In genomic region chr16:82585675-82586074, GRCh38 we compare ENCODE assay signal across 20 cellular contexts. TPM values are rescaled to one million over a fixed set of nuclear protein-coding genes. Genes with fewer than 3 reads are reported as not detected.
DNase-seq lines count a peak whose midpoint lies in the region; ATAC-seq, FAIRE-seq and TF ChIP-seq lines count a peak whose summit lies in the region.
"Had no signal": no experiment of that assay in that cellular context is flagged by ENCODE, and none has a peak within 500 bp of the region (broad histone marks: within the 10 kb centered on the region; RNA-seq: fewer than 3 reads in every experiment).

No MANE protein-coding gene starts in this region.

- dilution Hi-C loops in keratinocyte (cut with MboI; ENCODE audit: extremely low pct_ligation_motif_present, low sequenced_read_pairs): no loop called here

- H3K4me2 ChIP-seq in astrocyte (ENCODE audit: low read length) (peak overlapping the region; percentile 52), keratinocyte (ENCODE audit: control insufficient read depth, extremely low read depth, insufficient read depth, low read depth, low read length) (no peak overlapping the region), smooth muscle cell (peak overlapping the region; percentile 32)

- peaks cover 10% of the 10 kb centered on the region for H3K27me3 Mint-ChIP-seq in astrocyte (ENCODE audit: low read depth, unreplicated experiment)
- H3K27me3 Mint-ChIP-seq: activated naive CD8-positive, alpha-beta T cell treated with anti-CD3 and anti-CD28 coated beads for 36 hours had no signal

- H3K4me3 ChIP-seq in astrocyte (ENCODE audit: insufficient read depth, low read depth, low read length): no peak overlapping the region
- H3K4me3 ChIP-seq in keratinocyte (ENCODE audit: control insufficient read depth in 2 of 3, extremely low read depth in 1 of 3, insufficient read depth in 2 of 3, low read depth in 1 of 3, low read length in 3 of 3): no peak overlapping the region
- H3K4me3 ChIP-seq in smooth muscle cell: no peak overlapping the region
- H3K4me3 ChIP-seq: cardiac muscle cell, K562, thyroid gland had no signal

- no peaks in the 10 kb centered on the region for H3K36me3 Mint-ChIP-seq in astrocyte (ENCODE audit: low read depth, unreplicated experiment)
- H3K36me3 Mint-ChIP-seq: activated naive CD8-positive, alpha-beta T cell treated with anti-CD3 and anti-CD28 coated beads for 36 hours had no signal

- H3K36me3 ChIP-seq in astrocyte (ENCODE audit: insufficient read depth, low read length) (no peaks in the 10 kb centered on the region), keratinocyte (ENCODE audit: control insufficient read depth in 2 of 2, extremely low read depth in 1 of 2, insufficient read depth in 2 of 2, low read length in 2 of 2) (no peaks in the 10 kb centered on the region), smooth muscle cell (ENCODE audit: low read depth) (no peaks in the 10 kb centered on the region)
- H3K36me3 ChIP-seq: BE2C, cardiac muscle cell, neutrophil, thyroid gland had no signal

- H3K27ac Mint-ChIP-seq in astrocyte (ENCODE audit: unreplicated experiment): peak overlapping the region; percentile 0
- H3K27ac Mint-ChIP-seq: activated naive CD8-positive, alpha-beta T cell treated with anti-CD3 and anti-CD28 coated beads for 36 hours had no signal

- no peaks in the 10 kb centered on the region for H3K27me3 ChIP-seq in astrocyte (ENCODE audit: insufficient read depth, low read length)
- H3K27me3 ChIP-seq in keratinocyte (ENCODE audit: control insufficient read depth, extremely low read depth, insufficient read depth, low read length): no peaks in the 10 kb centered on the region
- H3K27me3 ChIP-seq in smooth muscle cell (ENCODE audit: low read depth): peaks cover 4% of the 10 kb centered on the region
- H3K27me3 ChIP-seq: BE2C, cardiac muscle cell, neutrophil, thyroid gland had no signal

- WGBS in smooth muscle cell (ENCODE audit: low lambda C conversion rate): 26% methylated on average over 6 of the region's 6 CpGs

- peaks cover 4% of the 10 kb centered on the region for H3F3A ChIP-seq in smooth muscle cell (ENCODE audit: low read depth)

- FAIRE-seq in astrocyte (lab: Jason Lieb, UNC): peak; percentile 67
- FAIRE-seq in keratinocyte (lab: Jason Lieb, UNC): peak; percentile 5
- FAIRE-seq: K562 had no signal

- H2AFZ ChIP-seq in astrocyte (ENCODE audit: low read depth, low read length) (no peak overlapping the region), keratinocyte (ENCODE audit: control insufficient read depth, low read length) (no peak overlapping the region), smooth muscle cell (ENCODE audit: low read depth) (no peak overlapping the region)

- H3K79me2 ChIP-seq in astrocyte (ENCODE audit: insufficient read depth, low read length): no peaks in the 10 kb centered on the region
- H3K79me2 ChIP-seq in keratinocyte (ENCODE audit: control insufficient read depth, insufficient read depth, low read length): no peaks in the 10 kb centered on the region
- H3K79me2 ChIP-seq in smooth muscle cell (ENCODE audit: low read depth): no peaks in the 10 kb centered on the region

- H3K27ac ChIP-seq in astrocyte (ENCODE audit: low read depth, low read length): peak overlapping the region; percentile 80
- no peak overlapping the region for H3K27ac ChIP-seq in keratinocyte (ENCODE audit: control insufficient read depth, insufficient read depth, low read length)
- H3K27ac ChIP-seq in smooth muscle cell (ENCODE audit: low read depth): peak overlapping the region; percentile 36
- H3K27ac ChIP-seq: cardiac muscle cell, HL-60, neutrophil, thyroid gland had no signal

- H3K9me3 ChIP-seq in astrocyte (ENCODE audit: insufficient read depth, low read depth, low read length) (no peaks in the 10 kb centered on the region), keratinocyte (ENCODE audit: control insufficient read depth, low read depth, low read length) (no peaks in the 10 kb centered on the region), smooth muscle cell (replicated peaks; ENCODE audit: low read depth) (no peaks in the 10 kb centered on the region)
- H3K9me3 ChIP-seq: BE2C, neutrophil, thyroid gland had no signal

- no peaks in the 10 kb centered on the region for H3K9me3 Mint-ChIP-seq in astrocyte (ENCODE audit: unreplicated experiment)
- H3K9me3 Mint-ChIP-seq: activated naive CD8-positive, alpha-beta T cell treated with anti-CD3 and anti-CD28 coated beads for 36 hours had no signal

- no peaks in the 10 kb centered on the region for H3K9me1 ChIP-seq in keratinocyte (ENCODE audit: control insufficient read depth, extremely low read depth, insufficient read depth, low read length)

- DNase-seq in HCEC 1CT: peak; percentile 41
- peak; percentile 91 for DNase-seq in astrocyte (ENCODE audit: low read depth)
- no peak for DNase-seq in keratinocyte (ENCODE audit: low read depth, low spot score)
- no peak for DNase-seq in smooth muscle cell (lab: John Stamatoyannopoulos, UW; ENCODE audit: unreplicated experiment)
- no peak for DNase-seq in NCI-H446 treated with DMSO at 0.1 percent for 48 hours (lab: John Stamatoyannopoulos, UW)
- DNase-seq in NCI-H2227 (lab: John Stamatoyannopoulos, UW; ENCODE audit: unreplicated experiment): no peak
- DNase-seq: activated CD4-positive, alpha-beta T cell treated with anti-CD3 and anti-CD28 coated beads for 1 hour; activated naive CD8-positive, alpha-beta T cell treated with anti-CD3 and anti-CD28 coated beads for 36 hours; BE2C; MV-4-11; NCI-H187 treated with DMSO at 0.1 percent for 48 hours; right cardiac atrium; stimulated activated naive CD4-positive, alpha-beta T cell treated with Interleukin-2 at 50 U/mL for 16 hours; T1000; thyroid gland had no signal

- H3K9ac ChIP-seq in astrocyte (ENCODE audit: low read length) (peak overlapping the region; percentile 19), keratinocyte (ENCODE audit: control insufficient read depth, extremely low read depth, insufficient read depth, low read length) (no peak overlapping the region), smooth muscle cell (ENCODE audit: low read depth) (peak overlapping the region; percentile 35)

- H3K4me3 Mint-ChIP-seq in astrocyte (ENCODE audit: unreplicated experiment): no peak overlapping the region
- H3K4me3 Mint-ChIP-seq: activated naive CD8-positive, alpha-beta T cell treated with anti-CD3 and anti-CD28 coated beads for 36 hours had no signal

- H3K4me1 Mint-ChIP-seq in astrocyte (ENCODE audit: low read depth, unreplicated experiment): peaks cover 13% of the 10 kb centered on the region
- H3K4me1 Mint-ChIP-seq: activated naive CD8-positive, alpha-beta T cell treated with anti-CD3 and anti-CD28 coated beads for 36 hours had no signal

- no peak for ATAC-seq in HG02642 (IDR thresholded peaks at IDR 0.05; ENCODE audit: poor library complexity, unreplicated experiment)
- ATAC-seq: K562, right cardiac atrium had no signal

- H4K20me1 ChIP-seq in astrocyte (ENCODE audit: insufficient read depth, low read length) (no peaks in the 10 kb centered on the region), keratinocyte (ENCODE audit: control insufficient read depth, extremely low read depth, insufficient read depth, low read length) (no peaks in the 10 kb centered on the region), smooth muscle cell (ENCODE audit: low read depth) (no peaks in the 10 kb centered on the region)

- TF ChIP-seq CTCF in astrocyte (IDR thresholded peaks at IDR 0.05; ENCODE audit: insufficient read depth, low read depth, low read length) (no peak), keratinocyte (optimal IDR thresholded peaks at IDR 0.05 in 1 of 3, IDR thresholded peaks at IDR 0.05 in 1 of 3, conservative IDR thresholded peaks at IDR 0.05 in 1 of 3; ENCODE audit: extremely low read depth in 1 of 3, insufficient read depth in 2 of 3, low read length in 3 of 3) (no peak), smooth muscle cell (IDR thresholded peaks at IDR 0.05; ENCODE audit: borderline replicate concordance, insufficient read depth, poor library complexity, severe bottlenecking) (no peak)

- peaks cover 11% of the 10 kb centered on the region for H3K4me1 ChIP-seq in astrocyte (ENCODE audit: insufficient read depth, low read length)
- no peaks in the 10 kb centered on the region for H3K4me1 ChIP-seq in keratinocyte (ENCODE audit: control insufficient read depth, extremely low read depth, insufficient read depth, low read length)
- H3K4me1 ChIP-seq in smooth muscle cell (ENCODE audit: low read depth): no peaks in the 10 kb centered on the region
- H3K4me1 ChIP-seq: BE2C, thyroid gland had no signal

RNA-seq across cellular contexts. Expression of gene CDH13, which starts 41.1 kb away (rescaled TPM):
- total RNA-seq in astrocyte (23.0 and 41.7 TPM in 2 replicates), smooth muscle cell (12.5 and 32.2 TPM in 2 replicates)
- polyA plus RNA-seq in keratinocyte (111 to 137 TPM (median 116 TPM) in 3 replicates), smooth muscle cell (10.8 and 12.1 TPM in 2 replicates)
- polyA plus RNA-seq in keratinocyte (2011; ENCODE audit: low read depth): 82.1 TPM
- 53.8 and 54.0 TPM in 2 replicates for polyA plus RNA-seq in keratinocyte (2011; cell fraction: cytosol; rRNA removed)
- 150 and 170 TPM in 2 replicates for polyA plus RNA-seq in keratinocyte (2011; cell fraction: nucleus; rRNA removed)
- polyA plus RNA-seq in keratinocyte (2012; ENCODE audit: low replicate concordance): 29.1 and 86.4 TPM in 2 replicates
- polyA minus RNA-seq in keratinocyte: 137 to 178 TPM (median 152 TPM) in 3 replicates
- 77.5 TPM for polyA minus RNA-seq in keratinocyte (2011; cell fraction: cytosol; rRNA and poly(A)+ RNA removed)
- polyA minus RNA-seq in keratinocyte (2011; cell fraction: nucleus; rRNA and poly(A)+ RNA removed): 172 and 448 TPM in 2 replicates
- total RNA-seq: activated naive CD8-positive, alpha-beta T cell treated with anti-CD3 and anti-CD28 coated beads for 36 hours; K562 had no signal

Comparison
In these comparisons a context has a peak if more than half of its experiments do, and no peak if none do; other contexts are left out.
1. DNase-seq: peak in HCEC 1CT (single experiment) and astrocyte (single experiment); none in keratinocyte (single experiment), smooth muscle cell (single experiment), NCI-H446 treated with DMSO at 0.1 percent for 48 hours (single experiment) and NCI-H2227 (single experiment).